ENCODE assay signal across 35 cellular contexts in genomic region chr9:70559102-70559501, GRCh38.
A peak's percentile ranks its signal among the peaks of the same experiment; 100 is the strongest.
DNase-seq lines count a peak whose midpoint lies in the region; ATAC-seq and TF ChIP-seq lines count a peak whose summit lies in the region.
"Had no signal": no experiment of that assay in that cellular context is flagged by ENCODE, and none has a peak within 500 bp of the region (broad histone marks: within the 10 kb centered on the region; RNA-seq: fewer than 3 reads in every experiment).

No MANE protein-coding gene starts in this region.

- POLR2A ChIA-PET in IMR-90 (lab: Charles Lee; ENCODE audit: unreplicated experiment), result no interaction called here

- peak overlapping the region; percentile 77; the same call in 1 of the 2 replicates for H2AK5ac ChIP-seq in IMR-90 (ENCODE audit: low read depth, low read length)

- no peak overlapping the region for H2BK15ac ChIP-seq in IMR-90 (ENCODE audit: low read depth, low read length)

- H2BK5ac ChIP-seq in IMR-90 (ENCODE audit: low read depth, low read length, poor library complexity, severe bottlenecking), result no peak overlapping the region

- dilution Hi-C loops in IMR-90 (cut with HindIII; ENCODE audit: low sequenced_read_pairs, unreplicated experiment), result no loop called here

- no peaks in the 10 kb centered on the region for H3K36me3 ChIP-seq in IMR-90 (ENCODE audit: control insufficient read depth, insufficient read depth, low read length)
- H3K36me3 ChIP-seq in tibial nerve, result no peaks in the 10 kb centered on the region
- H3K36me3 ChIP-seq: BE2C; BLaER1; BLaER1 treated with 17β-estradiol and CSF1 and Interleukin-3, amounts not matched to agents 10 nM and 100 nM had no signal

- 0 out of 2 replicates have a peak overlapping the region, but pooled peaks have one; percentile 43 for H2BK120ac ChIP-seq in IMR-90 (ENCODE audit: low read depth, low read length)

- H3K4me2 ChIP-seq in IMR-90 (ENCODE audit: low read depth, low read length), result no peak overlapping the region
- H3K4me2 ChIP-seq: A549, BLaER1 had no signal

- TF ChIP-seq CTCF in IMR-90 (conservative IDR thresholded peaks at IDR 0.05; ENCODE audit: low read depth, low read length) (no peak), tibial nerve (IDR thresholded peaks at IDR 0.05) (no peak)

- CTCF ChIA-PET in IMR-90 (lab: Yijun Ruan, JAX), result interaction anchor here (1.0 kb wide), 1 partner anchor 87 kb away, joined by 3 read pairs; no protein-coding TSS in a partner anchor

- H3K27ac ChIP-seq in IMR-90 (ENCODE audit: insufficient read depth, low read length) (no peak overlapping the region), tibial nerve (no peak overlapping the region)
- H3K27ac ChIP-seq: 22Rv1, A549, BLaER1, C4-2B had no signal

- ATAC-seq in IMR-90 (ENCODE audit: low read depth), result no peak
- no peak for ATAC-seq in stimulated activated memory B cell treated with anti-CD40 and anti-IgM and Interleukin-4, amounts not matched to agents 10 μg/mL and 1 μg/mL and 100 μg/mL, for 72 hours
- ATAC-seq: A549; CD8-positive, alpha-beta T cell had no signal

- TF ChIP-seq RAD21 in IMR-90 (IDR thresholded peaks at IDR 0.05; ENCODE audit: low read length), result no peak

- H3K14ac ChIP-seq in IMR-90 (replicated peaks; ENCODE audit: low read depth, low read length), result no peak overlapping the region

- peak; percentile 61 for DNase-seq in activated CD4-positive, alpha-beta T cell treated with anti-CD3 and anti-CD28 coated beads, Interleukin-2, amount 10 ng/mL, durations not matched to agents 24 days and 14 days
- DNase-seq in activated CD4-positive, alpha-beta T cell treated with anti-CD3 and anti-CD28 coated beads, Interleukin-2, amount 50 U/mL, for 48 hours, result no peak
- no peak for DNase-seq in activated naive CD4-positive, alpha-beta T cell treated with anti-CD3 and anti-CD28 coated beads, Interleukin-2, amount 50 U/mL, for 16 hours
- DNase-seq in IMR-90 (no peak), RKO (ENCODE audit: low spot score) (no peak), tibial nerve (ENCODE audit: low spot score in 2 of 2) (no peak)
- DNase-seq: 8988T; ACHN; AML-193; BE2C; C1 segment of cervical spinal cord; Caco-2; Calu3; CD4-positive, alpha-beta memory T cell; CD4-positive, alpha-beta T cell; CD4-positive, CD25-positive, alpha-beta regulatory T cell; CD8-positive, alpha-beta memory T cell; CD8-positive, alpha-beta T cell; COR-L47; DMS 273 treated with DMSO at 0.1 percent for 48 hours; DMS153; DMS53; DMS79; DMS79 treated with DMSO at 0.1 percent for 48 hours; DND-41; EL had no signal

- H2AK9ac ChIP-seq in IMR-90 (replicated peaks; ENCODE audit: low read depth, low read length, poor library complexity), result no peak overlapping the region

- BruUV-seq in IMR-90 (replicated peaks; lab: Mats Ljungman, UMichigan), result no TSS peak

- H3K4me3 ChIP-seq in IMR-90 (ENCODE audit: insufficient read depth, low read depth, low read length) (no peak overlapping the region), tibial nerve (no peak overlapping the region)
- H3K4me3 ChIP-seq: A549; BLaER1; BLaER1 treated with 17β-estradiol and CSF1 and Interleukin-3, amounts not matched to agents 10 nM and 100 nM had no signal

- H3K36me3 Mint-ChIP-seq in activated CD4-positive, alpha-beta T cell treated with anti-CD3 and anti-CD28 coated beads, Interleukin-2, amount 10 ng/mL, durations not matched to agents 24 days and 14 days (ENCODE audit: low read depth), result no peaks in the 10 kb centered on the region
- H3K36me3 Mint-ChIP-seq in activated naive CD4-positive, alpha-beta T cell treated with anti-CD3 and anti-CD28 coated beads, Interleukin-2, amount 50 U/mL, for 24 hours, result no peaks in the 10 kb centered on the region
- no peaks in the 10 kb centered on the region for H3K36me3 Mint-ChIP-seq in stimulated activated memory B cell treated with anti-CD40 and anti-IgM and Interleukin-4, amounts not matched to agents 10 μg/mL and 1 μg/mL and 100 μg/mL, for 72 hours
- H3K36me3 Mint-ChIP-seq: CD14-positive monocyte; CD4-positive, alpha-beta memory T cell; CD4-positive, CD25-positive, alpha-beta regulatory T cell; CD8-positive, alpha-beta memory T cell; CD8-positive, alpha-beta T cell had no signal

- H3K23ac ChIP-seq in IMR-90 (ENCODE audit: low read depth, low read length), result no peak overlapping the region

- H3K56ac ChIP-seq in IMR-90 (ENCODE audit: extremely low read depth, insufficient read depth, low read length), result no peak overlapping the region

- no peak overlapping the region for H2AFZ ChIP-seq in IMR-90 (replicated peaks; ENCODE audit: low read length, poor library complexity)

- H4K5ac ChIP-seq in IMR-90 (ENCODE audit: low read depth, low read length), result no peak overlapping the region

- no peak overlapping the region for H4K8ac ChIP-seq in IMR-90 (ENCODE audit: low read depth in 2 of 2, low read length in 2 of 2)

- H3K4me3 Mint-ChIP-seq in activated CD4-positive, alpha-beta T cell treated with anti-CD3 and anti-CD28 coated beads, Interleukin-2, amount 10 ng/mL, durations not matched to agents 24 days and 14 days, result no peak overlapping the region
- H3K4me3 Mint-ChIP-seq in activated naive CD4-positive, alpha-beta T cell treated with anti-CD3 and anti-CD28 coated beads, Interleukin-2, amount 50 U/mL, for 24 hours, result no peak overlapping the region
- H3K4me3 Mint-ChIP-seq in stimulated activated memory B cell treated with anti-CD40 and anti-IgM and Interleukin-4, amounts not matched to agents 10 μg/mL and 1 μg/mL and 100 μg/mL, for 72 hours, result no peak overlapping the region
- H3K4me3 Mint-ChIP-seq: B cell; CD14-positive monocyte; CD4-positive, alpha-beta memory T cell; CD4-positive, alpha-beta T cell; CD4-positive, CD25-positive, alpha-beta regulatory T cell; CD8-positive, alpha-beta memory T cell; CD8-positive, alpha-beta T cell had no signal

- H3K4me1 ChIP-seq in IMR-90 (ENCODE audit: control insufficient read depth, insufficient read depth, low read length) (peaks cover 22% of the 10 kb centered on the region), tibial nerve (peaks cover 0 to 45% (median 14%) of the 10 kb centered on the region in 4 donors)
- H3K4me1 ChIP-seq: A549, BE2C, Caco-2 had no signal

- H4K20me1 ChIP-seq in IMR-90 (ENCODE audit: insufficient read depth, low read length), result no peaks in the 10 kb centered on the region
- H4K20me1 ChIP-seq: BLaER1; BLaER1 treated with 17β-estradiol and CSF1 and Interleukin-3, amounts not matched to agents 10 nM and 100 nM had no signal

- H3K9me3 Mint-ChIP-seq in activated CD4-positive, alpha-beta T cell treated with anti-CD3 and anti-CD28 coated beads, Interleukin-2, amount 10 ng/mL, durations not matched to agents 24 days and 14 days, result peaks cover 3% of the 10 kb centered on the region
- H3K9me3 Mint-ChIP-seq in activated naive CD4-positive, alpha-beta T cell treated with anti-CD3 and anti-CD28 coated beads, Interleukin-2, amount 50 U/mL, for 24 hours, result no peaks in the 10 kb centered on the region
- no peaks in the 10 kb centered on the region for H3K9me3 Mint-ChIP-seq in stimulated activated memory B cell treated with anti-CD40 and anti-IgM and Interleukin-4, amounts not matched to agents 10 μg/mL and 1 μg/mL and 100 μg/mL, for 72 hours
- H3K9me3 Mint-ChIP-seq: CD14-positive monocyte; CD4-positive, alpha-beta T cell; CD4-positive, CD25-positive, alpha-beta regulatory T cell; CD8-positive, alpha-beta memory T cell; CD8-positive, alpha-beta T cell had no signal

- in situ Hi-C loops in IMR-90 (cut with MboI; ENCODE audit: low sequenced_read_pairs), result no loop called here

- peaks cover 9% of the 10 kb centered on the region; the same call in 1 of the 2 replicates for H3K9me1 ChIP-seq in IMR-90 (ENCODE audit: insufficient read depth, low read length)

- H4K91ac ChIP-seq in IMR-90 (ENCODE audit: insufficient read depth, low read depth, low read length), result no peak overlapping the region

- TF ChIP-seq POLR2A in IMR-90 (IDR thresholded peaks at IDR 0.05; ENCODE audit: low read depth, low read length) (no peak), tibial nerve (IDR thresholded peaks at IDR 0.05) (no peak)

- no peaks in the 10 kb centered on the region for H3K27me3 Mint-ChIP-seq in activated CD4-positive, alpha-beta T cell treated with anti-CD3 and anti-CD28 coated beads, Interleukin-2, amount 10 ng/mL, durations not matched to agents 24 days and 14 days
- H3K27me3 Mint-ChIP-seq in activated naive CD4-positive, alpha-beta T cell treated with anti-CD3 and anti-CD28 coated beads, Interleukin-2, amount 50 U/mL, for 24 hours, result no peaks in the 10 kb centered on the region
- no peaks in the 10 kb centered on the region for H3K27me3 Mint-ChIP-seq in stimulated activated memory B cell treated with anti-CD40 and anti-IgM and Interleukin-4, amounts not matched to agents 10 μg/mL and 1 μg/mL and 100 μg/mL, for 72 hours
- H3K27me3 Mint-ChIP-seq: B cell; CD4-positive, alpha-beta memory T cell; CD4-positive, alpha-beta T cell; CD4-positive, CD25-positive, alpha-beta regulatory T cell; CD8-positive, alpha-beta memory T cell had no signal

- no peak overlapping the region for H3K4ac ChIP-seq in IMR-90 (ENCODE audit: low read depth, low read length)

- no peak overlapping the region for H3K9ac ChIP-seq in IMR-90 (ENCODE audit: low read depth, low read length)
- H3K9ac ChIP-seq: BLaER1; BLaER1 treated with 17β-estradiol and CSF1 and Interleukin-3, amounts not matched to agents 10 nM and 100 nM had no signal

- no peak overlapping the region for H2BK20ac ChIP-seq in IMR-90 (ENCODE audit: low read depth, low read length)

- no peak overlapping the region for H3K18ac ChIP-seq in IMR-90 (ENCODE audit: low read depth, low read length)

- no peak overlapping the region for H3K27ac Mint-ChIP-seq in activated CD4-positive, alpha-beta T cell treated with anti-CD3 and anti-CD28 coated beads, Interleukin-2, amount 10 ng/mL, durations not matched to agents 24 days and 14 days
- H3K27ac Mint-ChIP-seq in activated naive CD4-positive, alpha-beta T cell treated with anti-CD3 and anti-CD28 coated beads, Interleukin-2, amount 50 U/mL, for 24 hours, result peak overlapping the region; percentile 19
- H3K27ac Mint-ChIP-seq in stimulated activated memory B cell treated with anti-CD40 and anti-IgM and Interleukin-4, amounts not matched to agents 10 μg/mL and 1 μg/mL and 100 μg/mL, for 72 hours, result peak overlapping the region; percentile 38
- H3K27ac Mint-ChIP-seq: B cell; CD4-positive, alpha-beta memory T cell; CD4-positive, alpha-beta T cell; CD8-positive, alpha-beta T cell had no signal

- intact Hi-C loops in activated CD4-positive, alpha-beta T cell treated with anti-CD3 and anti-CD28 coated beads, Interleukin-2, amount 10 ng/mL, durations not matched to agents 24 days and 14 days (cut with micrococcal nuclease), result no loop called here
- intact Hi-C loops in IMR-90 (cut with micrococcal nuclease), result no loop called here

- no peak for TF ChIP-seq EP300 in tibial nerve (IDR thresholded peaks at IDR 0.05)

- peaks cover 35% of the 10 kb centered on the region for H3K4me1 Mint-ChIP-seq in activated CD4-positive, alpha-beta T cell treated with anti-CD3 and anti-CD28 coated beads, Interleukin-2, amount 10 ng/mL, durations not matched to agents 24 days and 14 days
- H3K4me1 Mint-ChIP-seq in activated naive CD4-positive, alpha-beta T cell treated with anti-CD3 and anti-CD28 coated beads, Interleukin-2, amount 50 U/mL, for 24 hours, result peaks cover 35% of the 10 kb centered on the region
- peaks cover 28% of the 10 kb centered on the region for H3K4me1 Mint-ChIP-seq in stimulated activated memory B cell treated with anti-CD40 and anti-IgM and Interleukin-4, amounts not matched to agents 10 μg/mL and 1 μg/mL and 100 μg/mL, for 72 hours

- H3K79me1 ChIP-seq in IMR-90 (ENCODE audit: low read depth in 1 of 2, low read length in 2 of 2), result no peaks in the 10 kb centered on the region

- no peaks in the 10 kb centered on the region for H3K27me3 ChIP-seq in IMR-90 (ENCODE audit: control insufficient read depth, insufficient read depth, low read length)
- H3K27me3 ChIP-seq in tibial nerve, result no peaks in the 10 kb centered on the region
- H3K27me3 ChIP-seq: BE2C; BLaER1; BLaER1 treated with 17β-estradiol and CSF1 and Interleukin-3, amounts not matched to agents 10 nM and 100 nM had no signal

- H3K9me3 ChIP-seq in IMR-90 (ENCODE audit: control insufficient read depth, insufficient read depth, low read length), result no peaks in the 10 kb centered on the region
- no peaks in the 10 kb centered on the region for H3K9me3 ChIP-seq in tibial nerve
- H3K9me3 ChIP-seq: A549; BE2C; BLaER1; BLaER1 treated with 17β-estradiol and CSF1 and Interleukin-3, amounts not matched to agents 10 nM and 100 nM; Caco-2 had no signal
